8 cellular contexts compared by ENCODE assay signal in genomic region chr5:98928802-98929122, GRCh38. TPM values are rescaled to one million over a fixed set of nuclear protein-coding genes. Genes with fewer than 3 reads are reported as not detected.
DNase-seq lines count a peak whose midpoint lies in the region; ATAC-seq and TF ChIP-seq lines count a peak whose summit lies in the region.

TSS of gene CHD1 (minus strand) at chr5:98929007. CDS start at chr5:98926386, 2,621 bp downstream.

- H3K4me3 Mint-ChIP-seq in activated naive CD8-positive, alpha-beta T cell treated with anti-CD3 and anti-CD28 coated beads, Interleukin-2, amount 10 ng/mL, durations not matched to agents 7 days and 5 days, result peak within 1 kb of the TSS; percentile 99

- peak within 1 kb of the TSS; percentile 99 for H3K27ac Mint-ChIP-seq in activated naive CD8-positive, alpha-beta T cell treated with anti-CD3 and anti-CD28 coated beads, Interleukin-2, amount 10 ng/mL, durations not matched to agents 7 days and 5 days

- DNase-seq in GM12865 (ENCODE audit: low read depth) (peak; percentile 99), NCI-H128 (lab: John Stamatoyannopoulos, UW; ENCODE audit: unreplicated experiment) (peak; percentile 77), SKM-1 treated with dmso at 0.1 percent for 144 hours (lab: John Stamatoyannopoulos, UW; ENCODE audit: unreplicated experiment) (peak; percentile 88), Right ventricle myocardium inferior (ENCODE audit: missing footprints) (peak; percentile 98), tibial artery (peak; percentile 95 to 97)
- peak; percentile 93 for DNase-seq in activated naive CD8-positive, alpha-beta T cell treated with anti-CD3 and anti-CD28 coated beads, Interleukin-2, amount 10 ng/mL, durations not matched to agents 7 days and 5 days

- H3K36me3 ChIP-seq in parathyroid adenoma (ENCODE audit: control insufficient read depth, insufficient read depth, low read length), result no peaks in the 10 kb centered on the region
- H3K36me3 ChIP-seq in tibial artery, result peaks cover 11 to 19% (median 12%) of the 10 kb centered on the region in 3 donors

- peak within 1 kb of the TSS; percentile 97 for H2AFZ ChIP-seq in parathyroid adenoma

- POLR2A ChIA-PET in activated naive CD8-positive, alpha-beta T cell treated with anti-CD3 and anti-CD28 coated beads, Interleukin-2, amount 10 ng/mL, durations not matched to agents 7 days and 5 days (lab: Charles Lee), result interaction anchor here (1.0 to 2.4 kb wide), 10 partner anchors 8 to 1745 kb away, joined by 3 to 27 read pairs (median 4); partner anchors contain the start of gene RIOK2

- H3K4me3 ChIP-seq in GM12865 (ENCODE audit: low read depth, low read length) (peak within 1 kb of the TSS; percentile 99), parathyroid adenoma (ENCODE audit: low read depth, low read length) (peak within 1 kb of the TSS; percentile 92), tibial artery (peak within 1 kb of the TSS; percentile 88 to 95)

- no peaks in the 10 kb centered on the region for H3K9me3 Mint-ChIP-seq in activated naive CD8-positive, alpha-beta T cell treated with anti-CD3 and anti-CD28 coated beads, Interleukin-2, amount 10 ng/mL, durations not matched to agents 7 days and 5 days

- H3K9me3 ChIP-seq in parathyroid adenoma (ENCODE audit: control insufficient read depth, low read length) (no peaks in the 10 kb centered on the region), tibial artery (no peaks in the 10 kb centered on the region)

- peak within 1 kb of the TSS; percentile 88 for H3K4me2 ChIP-seq in parathyroid adenoma (ENCODE audit: low read length)

- H3K79me2 ChIP-seq in parathyroid adenoma, result peaks cover 29% of the 10 kb centered on the region

- H3K27ac ChIP-seq in parathyroid adenoma, result peak within 1 kb of the TSS; percentile 100
- peak within 1 kb of the TSS; percentile 100 for H3K27ac ChIP-seq in tibial artery

- intact Hi-C loops in Right ventricle myocardium inferior (cut with DNase I) (loop anchor here (5.0 kb wide), 1 partner anchor 156 kb away; the partner anchor contains the start of gene RGMB), tibial artery (cut with DNase I; ENCODE audit: low total_unique reads) (loop anchor here (10.0 kb wide), 1 partner anchor 1994 kb away; the partner anchor contains the start of gene LNPEP)

- H3K4me1 ChIP-seq in parathyroid adenoma (peaks cover 19% of the 10 kb centered on the region), tibial artery (peaks cover 0 to 53% (median 18%) of the 10 kb centered on the region in 4 donors)

- peak within 1 kb of the TSS; percentile 100 for H3K9ac ChIP-seq in parathyroid adenoma

- H3K27me3 Mint-ChIP-seq in activated naive CD8-positive, alpha-beta T cell treated with anti-CD3 and anti-CD28 coated beads, Interleukin-2, amount 10 ng/mL, durations not matched to agents 7 days and 5 days, result no peaks in the 10 kb centered on the region

- H3K27me3 ChIP-seq in parathyroid adenoma (ENCODE audit: control insufficient read depth, insufficient read depth, low read length) (no peaks in the 10 kb centered on the region), tibial artery (no peaks in the 10 kb centered on the region)

- H3K4me1 Mint-ChIP-seq in activated naive CD8-positive, alpha-beta T cell treated with anti-CD3 and anti-CD28 coated beads, Interleukin-2, amount 10 ng/mL, durations not matched to agents 7 days and 5 days, result peaks cover 39% of the 10 kb centered on the region

- ATAC-seq in HG02642 (IDR thresholded peaks at IDR 0.05; ENCODE audit: poor library complexity, unreplicated experiment), result peak; percentile 67
- peak; percentile 66 for ATAC-seq in activated naive CD8-positive, alpha-beta T cell treated with anti-CD3 and anti-CD28 coated beads, Interleukin-2, amount 10 ng/mL, durations not matched to agents 7 days and 5 days (ENCODE audit: low read depth)
- ATAC-seq in Right ventricle myocardium inferior, result peak; percentile 94

- peaks cover 14% of the 10 kb centered on the region for H3K36me3 Mint-ChIP-seq in activated naive CD8-positive, alpha-beta T cell treated with anti-CD3 and anti-CD28 coated beads, Interleukin-2, amount 10 ng/mL, durations not matched to agents 7 days and 5 days

- no peak for TF ChIP-seq CTCF in GM12865 (IDR thresholded peaks at IDR 0.05; ENCODE audit: insufficient read depth, low read depth, low read length, missing control alignments)
- no peak for TF ChIP-seq CTCF in parathyroid adenoma (IDR thresholded peaks at IDR 0.05)
- TF ChIP-seq CTCF in tibial artery (IDR thresholded peaks at IDR 0.05), result no peak

RNA-seq across cellular contexts. Expression of gene CHD1, which starts in this region (rescaled TPM):
- total RNA-seq in activated naive CD8-positive, alpha-beta T cell treated with anti-CD3 and anti-CD28 coated beads, Interleukin-2, amount 10 ng/mL, durations not matched to agents 7 days and 5 days, result 10 to 100 TPM; 49.1 to 57.3 TPM
- total RNA-seq in Right ventricle myocardium inferior, result 11.7 TPM

Comparison
In these comparisons a context has a peak if more than half of its experiments do, and no peak if none do; other contexts are left out.
1. Peak in every context shown above with its lines: DNase-seq, ATAC-seq, H3K4me3 ChIP-seq and H3K27ac ChIP-seq.